9 cellular contexts compared by ENCODE assay signal in the genomic region with DNA sequence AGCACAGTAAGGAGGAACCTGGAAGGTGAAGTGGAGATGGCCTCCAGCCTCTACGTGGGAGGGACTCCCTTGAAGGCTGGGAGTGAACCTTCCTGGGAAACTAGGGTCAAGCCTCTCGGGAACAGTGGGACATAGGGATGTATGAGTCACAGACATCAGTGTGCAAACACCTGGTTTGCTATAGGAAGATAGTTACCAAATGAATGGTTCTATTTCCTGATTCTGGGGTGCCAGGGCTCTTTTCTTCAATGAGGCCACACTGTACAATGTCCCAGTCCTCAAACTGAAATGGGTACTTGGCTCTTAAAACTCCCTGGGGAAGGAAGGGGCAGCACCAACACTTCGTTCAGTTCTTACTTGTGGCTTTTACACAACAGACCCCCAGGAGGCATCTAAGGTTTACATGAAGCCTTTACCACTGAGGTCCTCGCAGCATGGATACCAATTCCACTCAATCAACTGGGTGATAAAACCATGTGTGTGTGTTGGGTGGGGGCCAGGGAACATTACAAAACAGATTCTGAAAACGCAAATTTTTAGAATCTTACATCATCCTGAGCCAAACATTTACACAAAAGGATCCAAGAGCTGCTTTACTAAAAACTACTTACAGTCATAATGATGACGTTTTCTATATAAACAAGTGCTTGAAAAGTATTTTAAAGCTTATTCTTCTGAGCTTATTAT. TPM values are rescaled to one million over a fixed set of nuclear protein-coding genes. Genes with fewer than 3 reads are reported as not detected.
A peak's percentile ranks its signal among the peaks of the same experiment; 100 is the strongest.
DNase-seq lines count a peak whose midpoint lies in the region; ATAC-seq lines count a peak whose summit lies in the region.
"Had no signal": no experiment of that assay in that cellular context is flagged by ENCODE, and none has a peak within 500 bp of the region (broad histone marks: within the 10 kb centered on the region; RNA-seq: fewer than 3 reads in every experiment).

No MANE protein-coding gene starts in this region.

- ATAC-seq in HG02678 (IDR thresholded peaks at IDR 0.05; ENCODE audit: unreplicated experiment) = no peak

- DNase-seq in GM03348 (ENCODE audit: low spot score) (peak; percentile 82), T1000 (lab: John Stamatoyannopoulos, UW) (peak; percentile 20), fibroblast of peridontal ligament (ENCODE audit: extremely low read depth) (peak; percentile 99), renal cortical epithelial cell (ENCODE audit: low read depth) (peak; percentile 83), NCI-H2196 (lab: John Stamatoyannopoulos, UW; ENCODE audit: unreplicated experiment) (no peak), NCI-H1694 (lab: John Stamatoyannopoulos, UW) (no peak)
- DNase-seq in activated naive CD4-positive, alpha-beta T cell treated with anti-CD3 and anti-CD28 coated beads, Interleukin-2, amount 50 U/mL, for 16 hours = no peak
- DNase-seq: foreskin melanocyte had no signal

RNA-seq across cellular contexts. Expression of a gene that starts 10.4 kb away (rescaled TPM):
- total RNA-seq in renal cortical epithelial cell = 10.4 and 13.9 TPM in 2 replicates

RNA-seq across cellular contexts. Expression of a gene that starts 30.7 kb away (rescaled TPM):
- 0.40 and 0.87 TPM in 2 replicates for total RNA-seq in renal cortical epithelial cell

RNA-seq across cellular contexts. Expression of a gene that starts 34.3 kb away (rescaled TPM):
- total RNA-seq in renal cortical epithelial cell = 11.8 and 20.7 TPM in 2 replicates

Comparison
In these comparisons a context has a peak if more than half of its experiments do, and no peak if none do; other contexts are left out.
1. DNase-seq: peak in GM03348 (single experiment), T1000 (single experiment), fibroblast of peridontal ligament (single experiment) and renal cortical epithelial cell (single experiment); none in NCI-H2196 (single experiment), activated naive CD4-positive, alpha-beta T cell treated with anti-CD3 and anti-CD28 coated beads, Interleukin-2, amount 50 U/mL, for 16 hours (single experiment) and NCI-H1694 (single experiment).